In genomic region chr4:93908778-93909177, GRCh38 we compare ENCODE assay signal across 24 cellular contexts.
"Had no signal": no experiment of that assay in that cellular context is flagged by ENCODE, and none has a peak within 500 bp of the region (broad histone marks: within the 10 kb centered on the region; RNA-seq: fewer than 3 reads in every experiment).

No MANE protein-coding gene starts in this region.

- H3K4me3 ChIP-seq: colonic mucosa, coronary artery, dorsolateral prefrontal cortex, esophagus muscularis mucosa, esophagus squamous epithelium, gastrocnemius medialis, gastroesophageal sphincter, heart left ventricle, heart right ventricle had no signal

- ATAC-seq: effector memory CD8-positive, alpha-beta T cell; esophagus mucosa; foreskin keratinocyte; gastrocnemius medialis; gastroesophageal sphincter; heart left ventricle; heart right ventricle had no signal

- H3K36me3 ChIP-seq: colonic mucosa, esophagus muscularis mucosa, esophagus squamous epithelium, gastrocnemius medialis, gastroesophageal sphincter, heart left ventricle, heart right ventricle had no signal

- DNase-seq: colonic mucosa; cortex of kidney; dermis blood vessel endothelial cell; dorsolateral prefrontal cortex; effector CD4-positive, alpha-beta T cell; effector CD8-positive, alpha-beta T cell; effector memory CD4-positive, alpha-beta T cell; effector memory CD8-positive, alpha-beta T cell; endodermal cell; erythroblast; esophagus squamous epithelium; foreskin fibroblast; foreskin keratinocyte; foreskin melanocyte; gastrocnemius medialis; glutamatergic neuron; head of caudate nucleus; heart left ventricle; heart right ventricle had no signal

- H3K27ac ChIP-seq: colonic mucosa, coronary artery, dorsolateral prefrontal cortex, epithelial cell of prostate, esophagus muscularis mucosa, esophagus squamous epithelium, foreskin keratinocyte, gastrocnemius medialis, gastroesophageal sphincter, heart left ventricle, heart right ventricle had no signal

- H3K27me3 ChIP-seq: colonic mucosa, dorsolateral prefrontal cortex, esophagus muscularis mucosa, esophagus squamous epithelium, foreskin keratinocyte, gastrocnemius medialis, gastroesophageal sphincter, heart left ventricle, heart right ventricle had no signal

- H3K9me3 ChIP-seq: colonic mucosa, esophagus muscularis mucosa, esophagus squamous epithelium, gastrocnemius medialis, gastroesophageal sphincter, heart left ventricle, heart right ventricle had no signal

- H3K4me1 ChIP-seq: colonic mucosa, esophagus muscularis mucosa, esophagus squamous epithelium, foreskin keratinocyte, gastrocnemius medialis, gastroesophageal sphincter, heart left ventricle, heart right ventricle had no signal
